ENCODE assay signal across 9 cellular contexts in genomic region chr7:103446046-103446520, GRCh38.
A peak's percentile ranks its signal among the peaks of the same experiment; 100 is the strongest.
DNase-seq lines count a peak whose midpoint lies in the region; ATAC-seq and TF ChIP-seq lines count a peak whose summit lies in the region.
"Had no signal": no experiment of that assay in that cellular context is flagged by ENCODE, and none has a peak within 500 bp of the region (broad histone marks: within the 10 kb centered on the region; RNA-seq: fewer than 3 reads in every experiment).

Gene SLC26A5, minus strand, starts transcription at chr7:103446207. Its CDS starts 24,693 bp downstream, at chr7:103421514.

- H3K4me3 ChIP-seq in fibroblast of pulmonary artery (replicated peaks; ENCODE audit: low read depth, low read length): peak within 1 kb of the TSS; percentile 35
- peak within 1 kb of the TSS; percentile 42 for H3K4me3 ChIP-seq in parathyroid adenoma (ENCODE audit: low read depth, low read length)

- peak within 1 kb of the TSS; percentile 71 for H3K4me2 ChIP-seq in parathyroid adenoma (ENCODE audit: low read length)

- TF ChIP-seq CTCF in fibroblast of pulmonary artery (IDR thresholded peaks at IDR 0.05; ENCODE audit: low read length, missing control alignments) (no peak), parathyroid adenoma (IDR thresholded peaks at IDR 0.05) (no peak)

- H2AFZ ChIP-seq in parathyroid adenoma: peak within 1 kb of the TSS; percentile 86

- ATAC-seq in HG02759 (IDR thresholded peaks at IDR 0.05; ENCODE audit: unreplicated experiment): peak; percentile 63
- no peak for ATAC-seq in GM21619 (IDR thresholded peaks at IDR 0.05; ENCODE audit: unreplicated experiment)
- ATAC-seq in HG03378 (IDR thresholded peaks at IDR 0.05; ENCODE audit: unreplicated experiment): no peak

- no peaks in the 10 kb centered on the region for H3K9me3 ChIP-seq in parathyroid adenoma (ENCODE audit: control insufficient read depth, low read length)
- H3K9me3 ChIP-seq: neutrophil had no signal

- no peaks in the 10 kb centered on the region for H3K27me3 ChIP-seq in parathyroid adenoma (ENCODE audit: control insufficient read depth, insufficient read depth, low read length)

- H3K36me3 ChIP-seq in parathyroid adenoma (ENCODE audit: control insufficient read depth, insufficient read depth, low read length): no peaks in the 10 kb centered on the region
- H3K36me3 ChIP-seq: neutrophil had no signal

- H3K27ac ChIP-seq in parathyroid adenoma: no peak within 1 kb of the TSS
- H3K27ac ChIP-seq: neutrophil had no signal

- H3K9ac ChIP-seq in parathyroid adenoma: no peak within 1 kb of the TSS

- no peaks in the 10 kb centered on the region for H3K4me1 ChIP-seq in parathyroid adenoma

- DNase-seq in D341Med (ENCODE audit: low spot score) (peak; percentile 66), T-helper 9 cell (peak; percentile 4), fibroblast of pulmonary artery (ENCODE audit: low read depth) (no peak), NCI-H226 (no peak)

- no peaks in the 10 kb centered on the region for H3K79me2 ChIP-seq in parathyroid adenoma

Comparison
In these comparisons a context has a peak if more than half of its experiments do, and no peak if none do; other contexts are left out.
1. DNase-seq: peak in D341Med (single experiment) and T-helper 9 cell (single experiment); none in fibroblast of pulmonary artery (single experiment) and NCI-H226 (single experiment).